18 cellular contexts compared by ENCODE assay signal in the genomic region with DNA sequence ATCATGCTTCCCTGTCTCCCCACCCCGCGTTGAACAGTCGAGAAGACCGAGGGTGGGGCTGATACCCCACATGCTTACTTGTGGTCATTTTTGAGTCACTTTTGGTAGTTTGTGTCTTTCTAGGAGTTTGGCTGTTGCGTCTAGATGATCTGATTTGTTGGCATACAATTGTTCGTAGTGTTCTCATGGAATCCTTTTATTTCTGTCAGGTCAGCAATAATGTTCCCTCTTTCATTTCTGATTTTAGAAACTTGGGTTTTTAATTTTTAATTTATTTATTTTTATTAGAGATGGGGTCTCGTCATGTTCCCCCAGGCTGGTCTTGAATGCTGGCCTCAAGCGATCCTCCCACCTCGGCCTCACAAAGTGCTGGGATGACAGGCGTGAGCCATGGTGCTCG. TPM values are rescaled to one million over a fixed set of nuclear protein-coding genes. Genes with fewer than 3 reads are reported as not detected.
"Had no signal": no experiment of that assay in that cellular context is flagged by ENCODE, and none has a peak within 500 bp of the region (broad histone marks: within the 10 kb centered on the region; RNA-seq: fewer than 3 reads in every experiment).

No MANE protein-coding gene starts in this region.

- H2AFZ ChIP-seq: hepatocyte, parathyroid adenoma had no signal

- H3K27ac ChIP-seq: dorsolateral prefrontal cortex, hepatocyte, lower lobe of right lung, parathyroid adenoma, thyroid gland had no signal

- H3K4me1 ChIP-seq: parathyroid adenoma had no signal

- H3K9me3 ChIP-seq: lower lobe of right lung, thyroid gland had no signal

- H3K79me2 ChIP-seq: hepatocyte, parathyroid adenoma had no signal

- H3K4me2 ChIP-seq: hepatocyte, smooth muscle cell had no signal

- H3K9ac ChIP-seq: parathyroid adenoma had no signal

- H3K27me3 Mint-ChIP-seq: activated CD4-positive, alpha-beta memory T cell treated with anti-CD3 and anti-CD28 coated beads for 36 hours; activated CD4-positive, alpha-beta T cell treated with anti-CD3 and anti-CD28 coated beads for 36 hours; natural killer cell treated with Interleukin-12 subunit alpha and Interleukin-12 subunit beta and Interleukin-15 and Interleukin-18, amount 100 ng/mL, for 72 hours; stimulated activated naive B cell treated with anti-CD40 and anti-IgM and Interleukin-4, amounts not matched to agents 10 μg/mL and 1 μg/mL and 100 μg/mL, for 72 hours had no signal

- H3K4me3 ChIP-seq: dorsolateral prefrontal cortex, hepatocyte, lower lobe of right lung, smooth muscle cell, thyroid gland had no signal

- H3K27ac Mint-ChIP-seq: activated CD4-positive, alpha-beta memory T cell treated with anti-CD3 and anti-CD28 coated beads for 36 hours; activated CD4-positive, alpha-beta T cell treated with anti-CD3 and anti-CD28 coated beads for 36 hours; activated CD8-positive, alpha-beta memory T cell treated with anti-CD3 and anti-CD28 coated beads, Interleukin-2, amount 10 ng/mL, durations not matched to agents 7 days and 5 days; activated naive CD8-positive, alpha-beta T cell treated with anti-CD3 and anti-CD28 coated beads, Interleukin-2, amount 10 ng/mL, durations not matched to agents 7 days and 5 days; natural killer cell treated with Interleukin-12 subunit alpha and Interleukin-12 subunit beta and Interleukin-15 and Interleukin-18, amount 100 ng/mL, for 72 hours; WTC11 had no signal

- H3K4me3 Mint-ChIP-seq: activated CD4-positive, alpha-beta memory T cell treated with anti-CD3 and anti-CD28 coated beads for 36 hours; activated CD4-positive, alpha-beta T cell treated with anti-CD3 and anti-CD28 coated beads for 36 hours; activated CD8-positive, alpha-beta memory T cell treated with anti-CD3 and anti-CD28 coated beads, Interleukin-2, amount 10 ng/mL, durations not matched to agents 7 days and 5 days; activated naive CD8-positive, alpha-beta T cell treated with anti-CD3 and anti-CD28 coated beads, Interleukin-2, amount 10 ng/mL, durations not matched to agents 7 days and 5 days; natural killer cell treated with Interleukin-12 subunit alpha and Interleukin-12 subunit beta and Interleukin-15 and Interleukin-18, amount 100 ng/mL, for 72 hours; WTC11 had no signal

- FAIRE-seq: colon had no signal

- H3K9me3 Mint-ChIP-seq: activated CD4-positive, alpha-beta memory T cell treated with anti-CD3 and anti-CD28 coated beads for 36 hours; activated naive CD8-positive, alpha-beta T cell treated with anti-CD3 and anti-CD28 coated beads, Interleukin-2, amount 10 ng/mL, durations not matched to agents 7 days and 5 days; natural killer cell treated with Interleukin-12 subunit alpha and Interleukin-12 subunit beta and Interleukin-15 and Interleukin-18, amount 100 ng/mL, for 72 hours; WTC11 had no signal

- DNase-seq: activated CD4-positive, alpha-beta memory T cell treated with anti-CD3 and anti-CD28 coated beads for 36 hours; activated CD4-positive, alpha-beta T cell treated with anti-CD3 and anti-CD28 coated beads for 36 hours; activated CD8-positive, alpha-beta memory T cell treated with anti-CD3 and anti-CD28 coated beads, Interleukin-2, amount 10 ng/mL, durations not matched to agents 7 days and 5 days; activated naive CD8-positive, alpha-beta T cell treated with anti-CD3 and anti-CD28 coated beads, Interleukin-2, amount 10 ng/mL, durations not matched to agents 7 days and 5 days; amygdala; caudate nucleus; dorsolateral prefrontal cortex; left colon; lower lobe of right lung; stimulated activated naive B cell treated with anti-CD40 and anti-IgM and Interleukin-4, amounts not matched to agents 10 μg/mL and 1 μg/mL and 100 μg/mL, for 72 hours; thyroid gland had no signal

- H3K36me3 Mint-ChIP-seq: activated CD8-positive, alpha-beta memory T cell treated with anti-CD3 and anti-CD28 coated beads, Interleukin-2, amount 10 ng/mL, durations not matched to agents 7 days and 5 days; activated naive CD8-positive, alpha-beta T cell treated with anti-CD3 and anti-CD28 coated beads, Interleukin-2, amount 10 ng/mL, durations not matched to agents 7 days and 5 days; natural killer cell treated with Interleukin-12 subunit alpha and Interleukin-12 subunit beta and Interleukin-15 and Interleukin-18, amount 100 ng/mL, for 72 hours; WTC11 had no signal

- H3K27me3 ChIP-seq: dorsolateral prefrontal cortex, hepatocyte, thyroid gland had no signal

- ATAC-seq: activated CD4-positive, alpha-beta T cell treated with anti-CD3 and anti-CD28 coated beads for 36 hours; activated CD8-positive, alpha-beta memory T cell treated with anti-CD3 and anti-CD28 coated beads, Interleukin-2, amount 10 ng/mL, durations not matched to agents 7 days and 5 days; left colon; lower lobe of right lung; natural killer cell treated with Interleukin-12 subunit alpha and Interleukin-12 subunit beta and Interleukin-15 and Interleukin-18, amount 100 ng/mL, for 72 hours; sciatic nerve; WTC11 had no signal

RNA-seq across cellular contexts. Expression of a gene that starts 39.5 kb away (rescaled TPM):
- total RNA-seq: activated CD4-positive, alpha-beta memory T cell treated with anti-CD3 and anti-CD28 coated beads for 36 hours; activated CD4-positive, alpha-beta T cell treated with anti-CD3 and anti-CD28 coated beads for 36 hours; activated CD8-positive, alpha-beta memory T cell treated with anti-CD3 and anti-CD28 coated beads, Interleukin-2, amount 10 ng/mL, durations not matched to agents 7 days and 5 days; activated naive CD8-positive, alpha-beta T cell treated with anti-CD3 and anti-CD28 coated beads, Interleukin-2, amount 10 ng/mL, durations not matched to agents 7 days and 5 days; natural killer cell treated with Interleukin-12 subunit alpha and Interleukin-12 subunit beta and Interleukin-15 and Interleukin-18, amount 100 ng/mL, for 72 hours had no signal
